8 cellular contexts compared by ENCODE assay signal in genomic region chr1:229430761-229431269, GRCh38. TPM values are rescaled to one million over a fixed set of nuclear protein-coding genes. Genes with fewer than 3 reads are reported as not detected.
DNase-seq lines count a peak whose midpoint lies in the region; ATAC-seq, FAIRE-seq and TF ChIP-seq lines count a peak whose summit lies in the region.

No MANE protein-coding gene starts in this region.

- H3K27ac ChIP-seq in keratinocyte (ENCODE audit: control insufficient read depth, insufficient read depth, low read length) = no peak overlapping the region
- no peak overlapping the region for H3K27ac ChIP-seq in effector memory CD4-positive, alpha-beta T cell (ENCODE audit: insufficient read depth, low read length, poor library complexity, severe bottlenecking)

- H3K36me3 Mint-ChIP-seq in stimulated activated naive CD8-positive, alpha-beta T cell treated with anti-CD3 and anti-CD28 coated beads, Interleukin-15, Interleukin-2, amounts not matched to agents 100 ng/mL and 50 ng/mL, for 24 hours (ENCODE audit: low read depth) = no peaks in the 10 kb centered on the region

- no peak for ATAC-seq in HG03442 (IDR thresholded peaks at IDR 0.05; ENCODE audit: unreplicated experiment)

- dilution Hi-C loops in keratinocyte (cut with MboI; ENCODE audit: extremely low pct_ligation_motif_present, low sequenced_read_pairs) = no loop called here

- H3K9me1 ChIP-seq in keratinocyte (ENCODE audit: control insufficient read depth, extremely low read depth, insufficient read depth, low read length) = peaks cover 2% of the 10 kb centered on the region

- H3K27me3 ChIP-seq in adipocyte (replicated peaks; ENCODE audit: control insufficient read depth, insufficient read depth, low read length) (peaks cover 82% of the 10 kb centered on the region), keratinocyte (ENCODE audit: control insufficient read depth, extremely low read depth, insufficient read depth, low read length) (peaks cover 80% of the 10 kb centered on the region)
- peaks cover 49% of the 10 kb centered on the region for H3K27me3 ChIP-seq in effector memory CD4-positive, alpha-beta T cell (replicated peaks; ENCODE audit: control insufficient read depth, insufficient read depth, low read length, poor library complexity, severe bottlenecking)

- no peak for TF ChIP-seq CTCF in keratinocyte (optimal IDR thresholded peaks at IDR 0.05 in 1 of 3, IDR thresholded peaks at IDR 0.05 in 1 of 3, conservative IDR thresholded peaks at IDR 0.05 in 1 of 3; ENCODE audit: extremely low read depth in 1 of 3, insufficient read depth in 2 of 3, low read length in 3 of 3)

- no peak for FAIRE-seq in keratinocyte (lab: Jason Lieb, UNC)

- H3K4me3 Mint-ChIP-seq in stimulated activated naive CD8-positive, alpha-beta T cell treated with anti-CD3 and anti-CD28 coated beads, Interleukin-15, Interleukin-2, amounts not matched to agents 100 ng/mL and 50 ng/mL, for 24 hours = peak overlapping the region; percentile 61

- H3K9me3 Mint-ChIP-seq in stimulated activated naive CD8-positive, alpha-beta T cell treated with anti-CD3 and anti-CD28 coated beads, Interleukin-15, Interleukin-2, amounts not matched to agents 100 ng/mL and 50 ng/mL, for 24 hours = no peaks in the 10 kb centered on the region

- peaks cover 8% of the 10 kb centered on the region for H3K4me1 ChIP-seq in adipocyte (ENCODE audit: control insufficient read depth, insufficient read depth, low read length)
- H3K4me1 ChIP-seq in keratinocyte (ENCODE audit: control insufficient read depth, extremely low read depth, insufficient read depth, low read length) = no peaks in the 10 kb centered on the region
- H3K4me1 ChIP-seq in effector memory CD4-positive, alpha-beta T cell (ENCODE audit: control insufficient read depth, insufficient read depth, low read length, poor library complexity, severe bottlenecking) = peaks cover 11% of the 10 kb centered on the region

- H3K4me3 ChIP-seq in adipocyte (ENCODE audit: low read length) = peak overlapping the region; percentile 32
- H3K4me3 ChIP-seq in keratinocyte (ENCODE audit: control insufficient read depth in 2 of 3, extremely low read depth in 1 of 3, insufficient read depth in 2 of 3, low read depth in 1 of 3, low read length in 3 of 3) = no peak overlapping the region
- no peak overlapping the region for H3K4me3 ChIP-seq in effector memory CD4-positive, alpha-beta T cell (ENCODE audit: insufficient read depth, low read depth, low read length, poor library complexity, severe bottlenecking)

- no peak overlapping the region for H3K27ac Mint-ChIP-seq in stimulated activated naive CD8-positive, alpha-beta T cell treated with anti-CD3 and anti-CD28 coated beads, Interleukin-15, Interleukin-2, amounts not matched to agents 100 ng/mL and 50 ng/mL, for 24 hours

- no peaks in the 10 kb centered on the region for H3K79me2 ChIP-seq in keratinocyte (ENCODE audit: control insufficient read depth, insufficient read depth, low read length)

- DNase-seq in activated gamma-delta T cell treated with Interleukin-2 at 50 U/mL for 16 hours = peak; percentile 43
- DNase-seq in activated gamma-delta T cell (lab: John Stamatoyannopoulos, UW) = no peak
- peak; percentile 67 for DNase-seq in adipocyte (ENCODE audit: low read depth)
- DNase-seq in keratinocyte (ENCODE audit: low read depth, low spot score) = no peak
- no peak for DNase-seq in NCI-H2171 treated with DMSO at 0.1 percent for 48 hours (lab: John Stamatoyannopoulos, UW)
- no peak for DNase-seq in effector memory CD4-positive, alpha-beta T cell

- H3K9me3 ChIP-seq in adipocyte (ENCODE audit: control insufficient read depth, low read length) (no peaks in the 10 kb centered on the region), keratinocyte (ENCODE audit: control insufficient read depth, low read depth, low read length) (no peaks in the 10 kb centered on the region)
- no peaks in the 10 kb centered on the region for H3K9me3 ChIP-seq in effector memory CD4-positive, alpha-beta T cell (ENCODE audit: control insufficient read depth, low read length)

- H3K36me3 ChIP-seq in adipocyte (ENCODE audit: control insufficient read depth, insufficient read depth, low read length, severe bottlenecking) (no peaks in the 10 kb centered on the region), keratinocyte (ENCODE audit: control insufficient read depth in 2 of 2, extremely low read depth in 1 of 2, insufficient read depth in 2 of 2, low read length in 2 of 2) (no peaks in the 10 kb centered on the region)
- no peaks in the 10 kb centered on the region for H3K36me3 ChIP-seq in effector memory CD4-positive, alpha-beta T cell (ENCODE audit: control insufficient read depth, insufficient read depth, low read length)

- no peaks in the 10 kb centered on the region for H4K20me1 ChIP-seq in keratinocyte (ENCODE audit: control insufficient read depth, extremely low read depth, insufficient read depth, low read length)

- H3K9ac ChIP-seq in adipocyte (ENCODE audit: low read length) (no peak overlapping the region), keratinocyte (ENCODE audit: control insufficient read depth, extremely low read depth, insufficient read depth, low read length) (no peak overlapping the region)

- H3K4me1 Mint-ChIP-seq in stimulated activated naive CD8-positive, alpha-beta T cell treated with anti-CD3 and anti-CD28 coated beads, Interleukin-15, Interleukin-2, amounts not matched to agents 100 ng/mL and 50 ng/mL, for 24 hours (ENCODE audit: low read depth) = peaks cover 22% of the 10 kb centered on the region

- H3K4me2 ChIP-seq in keratinocyte (ENCODE audit: control insufficient read depth, extremely low read depth, insufficient read depth, low read depth, low read length) = peak overlapping the region; percentile 2

- no peak overlapping the region for H2AFZ ChIP-seq in keratinocyte (ENCODE audit: control insufficient read depth, low read length)

- peaks cover 74% of the 10 kb centered on the region for H3K27me3 Mint-ChIP-seq in stimulated activated naive CD8-positive, alpha-beta T cell treated with anti-CD3 and anti-CD28 coated beads, Interleukin-15, Interleukin-2, amounts not matched to agents 100 ng/mL and 50 ng/mL, for 24 hours

RNA-seq across cellular contexts. Expression of gene ACTA1, which starts 3.1 kb away (rescaled TPM):
- 0.05 to 0.09 TPM (median 0.05 TPM) in 3 replicates for polyA plus RNA-seq in keratinocyte
- polyA plus RNA-seq in keratinocyte (2011; ENCODE audit: low read depth) = not detected
- polyA plus RNA-seq in keratinocyte (2011; cell fraction: cytosol; rRNA removed) = 0.12 and 0.13 TPM in 2 replicates
- polyA plus RNA-seq in keratinocyte (2011; cell fraction: nucleus; rRNA removed) = 0.43 and 0.96 TPM in 2 replicates
- 0.14 TPM in 1 of 2 replicates, not detected in the other for polyA plus RNA-seq in keratinocyte (2012; ENCODE audit: low replicate concordance)
- 0.36 TPM in 1 of 3 replicates, not detected in the others for polyA minus RNA-seq in keratinocyte
- polyA minus RNA-seq in keratinocyte (2011; cell fraction: cytosol; rRNA and poly(A)+ RNA removed) = not detected
- not detected in 2 replicates for polyA minus RNA-seq in keratinocyte (2011; cell fraction: nucleus; rRNA and poly(A)+ RNA removed)

Comparison
In these comparisons a context has a peak if more than half of its experiments do, and no peak if none do; other contexts are left out.
1. DNase-seq: peak in activated gamma-delta T cell treated with Interleukin-2 at 50 U/mL for 16 hours (single experiment) and adipocyte (single experiment); none in activated gamma-delta T cell (single experiment), keratinocyte (single experiment), NCI-H2171 treated with DMSO at 0.1 percent for 48 hours (single experiment) and effector memory CD4-positive, alpha-beta T cell (0 of 3).